19 cellular contexts compared by ENCODE assay signal in genomic region chr5:137750436-137750835, GRCh38. TPM values are rescaled to one million over a fixed set of nuclear protein-coding genes. Genes with fewer than 3 reads are reported as not detected.
A peak's percentile ranks its signal among the peaks of the same experiment; 100 is the strongest.
DNase-seq lines count a peak whose midpoint lies in the region; ATAC-seq and TF ChIP-seq lines count a peak whose summit lies in the region.
"Had no signal": no experiment of that assay in that cellular context is flagged by ENCODE, and none has a peak within 500 bp of the region (broad histone marks: within the 10 kb centered on the region; RNA-seq: fewer than 3 reads in every experiment).

No MANE protein-coding gene starts in this region.

- H3K27me3 ChIP-seq in PC-9 (ENCODE audit: insufficient read depth, low read depth) (no peaks in the 10 kb centered on the region), iPS-18a (ENCODE audit: control insufficient read depth, insufficient read depth, low read length) (no peaks in the 10 kb centered on the region)
- H3K27me3 ChIP-seq: heart right ventricle had no signal

- peaks cover 36% of the 10 kb centered on the region for H3K4me1 Mint-ChIP-seq in activated T-cell treated with anti-CD3 and anti-CD28 coated beads, Interleukin-2, amount 50 U/mL, for 24 hours (ENCODE audit: low read depth)
- peaks cover 17% of the 10 kb centered on the region for H3K4me1 Mint-ChIP-seq in stimulated activated effector memory CD8-positive, alpha-beta T cell treated with anti-CD3 and anti-CD28 coated beads, Interleukin-12 subunit alpha, Interleukin-12 subunit beta, amount 100 ng/mL, for 72 hours

- TF ChIP-seq CTCF in PC-9 (conservative IDR thresholded peaks at IDR 0.05): no peak

- H3K36me3 Mint-ChIP-seq in activated T-cell treated with anti-CD3 and anti-CD28 coated beads, Interleukin-2, amount 50 U/mL, for 24 hours (ENCODE audit: low read depth): peaks cover 59% of the 10 kb centered on the region
- H3K36me3 Mint-ChIP-seq in stimulated activated effector memory CD8-positive, alpha-beta T cell treated with anti-CD3 and anti-CD28 coated beads, Interleukin-12 subunit alpha, Interleukin-12 subunit beta, amount 100 ng/mL, for 72 hours: peaks cover 66% of the 10 kb centered on the region
- H3K36me3 Mint-ChIP-seq: IgD-negative memory B cell had no signal

- DNase-seq in activated T-cell treated with anti-CD3 and anti-CD28 coated beads, Interleukin-2, amount 50 U/mL, for 24 hours: no peak
- no peak for DNase-seq in activated T-cell treated with anti-CD3 and anti-CD28 coated beads, Interleukin-2, amount 50 U/mL, for 1 hour
- DNase-seq in PC-9 (no peak), RKO (ENCODE audit: low spot score) (no peak)
- DNase-seq in stimulated activated effector memory CD8-positive, alpha-beta T cell treated with anti-CD3 and anti-CD28 coated beads, Interleukin-12 subunit alpha, Interleukin-12 subunit beta, amount 100 ng/mL, for 72 hours (ENCODE audit: low spot score in 2 of 2): no peak
- DNase-seq: activated naive CD4-positive, alpha-beta T cell treated with anti-CD3 and anti-CD28 coated beads, Interleukin-2, amount 10 ng/mL, durations not matched to agents 7 days and 5 days; cerebellar nuclear complex; heart right ventricle; NCI-H1105 treated with DMSO at 0.1 percent for 48 hours; NCI-H510A; nucleus accumbens; T1000 had no signal

- H3K4me2 ChIP-seq in PC-9: peak overlapping the region; percentile 87

- H3K9me3 ChIP-seq in PC-9 (ENCODE audit: insufficient read depth, low read depth): no peaks in the 10 kb centered on the region
- H3K9me3 ChIP-seq in iPS-18a (ENCODE audit: control insufficient read depth, low read depth, low read length): no peaks in the 10 kb centered on the region
- H3K9me3 ChIP-seq: heart right ventricle had no signal

- no peaks in the 10 kb centered on the region for H3K27me3 Mint-ChIP-seq in activated T-cell treated with anti-CD3 and anti-CD28 coated beads, Interleukin-2, amount 50 U/mL, for 24 hours
- H3K27me3 Mint-ChIP-seq: IgD-negative memory B cell had no signal

- H3K4me3 ChIP-seq in PC-9 (peak overlapping the region; percentile 61; the same call in 1 of the 2 replicates), iPS-18a (ENCODE audit: low read length) (peak overlapping the region; percentile 93)

- POLR2A ChIA-PET in PC-9 (lab: Charles Lee; ENCODE audit: unreplicated experiment): no interaction called here

- H4K20me1 ChIP-seq in PC-9 (ENCODE audit: insufficient read depth): peaks cover 42% of the 10 kb centered on the region

- peak overlapping the region; percentile 90 for H3K4me3 Mint-ChIP-seq in activated T-cell treated with anti-CD3 and anti-CD28 coated beads, Interleukin-2, amount 50 U/mL, for 24 hours
- peak overlapping the region; percentile 94 for H3K4me3 Mint-ChIP-seq in stimulated activated effector memory CD8-positive, alpha-beta T cell treated with anti-CD3 and anti-CD28 coated beads, Interleukin-12 subunit alpha, Interleukin-12 subunit beta, amount 100 ng/mL, for 72 hours

- intact Hi-C loops in PC-9 (cut with micrococcal nuclease; ENCODE audit: unreplicated experiment): loop anchor here (10.0 kb wide), 1 partner anchor 314 kb away; no protein-coding TSS in a partner anchor

- H3F3A ChIP-seq in PC-9 (ENCODE audit: insufficient read depth, low read depth): peaks cover 43% of the 10 kb centered on the region

- no peaks in the 10 kb centered on the region for H3K9me3 Mint-ChIP-seq in activated T-cell treated with anti-CD3 and anti-CD28 coated beads, Interleukin-2, amount 50 U/mL, for 24 hours
- H3K9me3 Mint-ChIP-seq in stimulated activated effector memory CD8-positive, alpha-beta T cell treated with anti-CD3 and anti-CD28 coated beads, Interleukin-12 subunit alpha, Interleukin-12 subunit beta, amount 100 ng/mL, for 72 hours: no peaks in the 10 kb centered on the region
- H3K9me3 Mint-ChIP-seq: activated naive CD4-positive, alpha-beta T cell treated with anti-CD3 and anti-CD28 coated beads, Interleukin-2, amount 10 ng/mL, durations not matched to agents 7 days and 5 days; IgD-negative memory B cell had no signal

- peaks cover 23% of the 10 kb centered on the region for H3K4me1 ChIP-seq in PC-9 (replicated peaks; ENCODE audit: insufficient read depth)
- H3K4me1 ChIP-seq in iPS-18a (ENCODE audit: control insufficient read depth, low read depth, low read length): peaks cover 15% of the 10 kb centered on the region

- CTCF ChIA-PET in PC-9 (lab: Charles Lee): interaction anchor here (0.7 kb wide), 1 partner anchor 14 kb away, joined by 7 read pairs; the partner anchor contains the start of gene KLHL3

- H3K27ac ChIP-seq in PC-9 (no peak overlapping the region), iPS-18a (ENCODE audit: low read length) (no peak overlapping the region)
- H3K27ac ChIP-seq: epithelial cell of prostate, heart right ventricle, skin epidermis had no signal

- ATAC-seq in stimulated activated effector memory CD8-positive, alpha-beta T cell treated with anti-CD3 and anti-CD28 coated beads, Interleukin-12 subunit alpha, Interleukin-12 subunit beta, amount 100 ng/mL, for 72 hours: no peak
- ATAC-seq in esophagus mucosa (no peak), HG02852 (IDR thresholded peaks at IDR 0.05; ENCODE audit: unreplicated experiment) (no peak)
- ATAC-seq: heart right ventricle, left lobe of liver had no signal

- no peak overlapping the region for H3K9ac ChIP-seq in iPS-18a (ENCODE audit: low read length)

- H3K79me2 ChIP-seq in PC-9 (ENCODE audit: low read depth): peaks cover 59% of the 10 kb centered on the region

- H3K36me3 ChIP-seq in PC-9 (ENCODE audit: low read depth) (peaks cover 21% of the 10 kb centered on the region), iPS-18a (ENCODE audit: control insufficient read depth, low read depth, low read length) (peaks cover 16% of the 10 kb centered on the region)

- BruUV-seq in PC-9 (replicated peaks; lab: Mats Ljungman, UMichigan): no TSS peak

- H2AFZ ChIP-seq in PC-9: no peak overlapping the region

- H3K27ac Mint-ChIP-seq in activated T-cell treated with anti-CD3 and anti-CD28 coated beads, Interleukin-2, amount 50 U/mL, for 24 hours: peak overlapping the region; percentile 47
- no peak overlapping the region for H3K27ac Mint-ChIP-seq in stimulated activated effector memory CD8-positive, alpha-beta T cell treated with anti-CD3 and anti-CD28 coated beads, Interleukin-12 subunit alpha, Interleukin-12 subunit beta, amount 100 ng/mL, for 72 hours
- H3K27ac Mint-ChIP-seq: activated naive CD4-positive, alpha-beta T cell treated with anti-CD3 and anti-CD28 coated beads, Interleukin-2, amount 10 ng/mL, durations not matched to agents 7 days and 5 days had no signal

- no peaks in the 10 kb centered on the region for H3K9me2 ChIP-seq in PC-9 (ENCODE audit: insufficient read depth)

RNA-seq across cellular contexts. Expression of gene HNRNPA0, which starts 3.7 kb away (rescaled TPM):
- total RNA-seq in PC-9 (2021) (27.8 and 32.2 TPM in 2 replicates), esophagus mucosa (17.9 TPM)

RNA-seq across cellular contexts. Expression of gene KLHL3, which starts 14.5 kb away (rescaled TPM):
- total RNA-seq in PC-9 (2021) (13.6 and 15.2 TPM in 2 replicates), esophagus mucosa (4.4 TPM)
